In genomic region chrX:9824554-9824953, GRCh38 we compare ENCODE assay signal across 1 cellular context.
TF ChIP-seq lines count a peak whose summit lies in the region.

No MANE protein-coding gene starts in this region.

TF ChIP-seq in GM23338, 12 proteins besides CTCF, POLR2A, EP300 and RAD21:
- no peak for TF ChIP-seq EZH2phosphoT487 (IDR thresholded peaks at IDR 0.05; ENCODE audit: unreplicated experiment)
- no peak for TF ChIP-seq ZNF114 (CRISPR knock-in tag; IDR thresholded peaks at IDR 0.05)
- no peak for TF ChIP-seq ZNF462 (CRISPR knock-in tag; IDR thresholded peaks at IDR 0.05)
- no peak for TF ChIP-seq ETS1 (IDR thresholded peaks at IDR 0.05)
- TF ChIP-seq ZNF331 (CRISPR knock-in tag; IDR thresholded peaks at IDR 0.05; ENCODE audit: low read depth), result no peak
- no peak for TF ChIP-seq STAT1 (IDR thresholded peaks at IDR 0.05; ENCODE audit: unreplicated experiment)
- no peak for TF ChIP-seq REST (IDR thresholded peaks at IDR 0.05; ENCODE audit: unreplicated experiment)
- no peak for TF ChIP-seq NANOG (IDR thresholded peaks at IDR 0.05; ENCODE audit: borderline replicate concordance)
- no peak for TF ChIP-seq CREB1 (CRISPR knock-in tag; IDR thresholded peaks at IDR 0.05; ENCODE audit: low read depth)
- no peak for TF ChIP-seq POLR2AphosphoS5 (IDR thresholded peaks at IDR 0.05; ENCODE audit: low read depth)
- no peak for TF ChIP-seq JUNB (IDR thresholded peaks at IDR 0.05; ENCODE audit: unreplicated experiment)
- no peak for TF ChIP-seq EZH2 (IDR thresholded peaks at IDR 0.05; ENCODE audit: low read depth, unreplicated experiment)
